In genomic region chr21:36606292-36606982, GRCh38 we compare ENCODE assay signal across 34 cellular contexts.
DNase-seq lines count a peak whose midpoint lies in the region; ATAC-seq and TF ChIP-seq lines count a peak whose summit lies in the region.
"Had no signal": no experiment of that assay in that cellular context is flagged by ENCODE, and none has a peak within 500 bp of the region (broad histone marks: within the 10 kb centered on the region; RNA-seq: fewer than 3 reads in every experiment).

No MANE protein-coding gene starts in this region.

- ATAC-seq in CD4-positive, alpha-beta T cell (ENCODE audit: poor library complexity): no peak
- no peak for ATAC-seq in HG02970 (IDR thresholded peaks at IDR 0.05; ENCODE audit: low FRiP score, unreplicated experiment)
- ATAC-seq: foreskin keratinocyte, heart right ventricle, mucosa of descending colon, natural killer cell, pancreas, PC-3 had no signal

- H3K27ac ChIP-seq in neuronal stem cell (replicated peaks; ENCODE audit: low read length): no peak overlapping the region
- no peak overlapping the region for H3K27ac ChIP-seq in CD4-positive, alpha-beta T cell (ENCODE audit: low read depth, low read length)
- H3K27ac ChIP-seq: foreskin keratinocyte, heart right ventricle, pancreas, thyroid gland had no signal

- no peaks in the 10 kb centered on the region for H3K36me3 ChIP-seq in Loucy (ENCODE audit: insufficient read depth, low read length)
- no peaks in the 10 kb centered on the region for H3K36me3 ChIP-seq in neuronal stem cell (replicated peaks in 1 of 2; ENCODE audit: control insufficient read depth in 2 of 2, insufficient read depth in 2 of 2, low read length in 2 of 2)
- H3K36me3 ChIP-seq: HAP-1, heart right ventricle, pancreas, thyroid gland had no signal

- H4K20me1 ChIP-seq in Loucy (ENCODE audit: insufficient read depth, low read length, poor library complexity, severe bottlenecking): no peaks in the 10 kb centered on the region

- no peak overlapping the region for H3K14ac ChIP-seq in neuronal stem cell (ENCODE audit: low read length)

- peaks cover 2% of the 10 kb centered on the region for H3K9me3 Mint-ChIP-seq in glutamatergic neuron (ENCODE audit: unreplicated experiment)
- peaks cover 5% of the 10 kb centered on the region for H3K9me3 Mint-ChIP-seq in CD4-positive, alpha-beta T cell
- H3K9me3 Mint-ChIP-seq: activated CD4-positive, alpha-beta memory T cell treated with anti-CD3 and anti-CD28 coated beads, Interleukin-2, amount 10 ng/mL, durations not matched to agents 7 days and 5 days; activated T-helper 1 cell treated with anti-CD3 and anti-CD28 coated beads, Interleukin-12 subunit alpha, Interleukin-12 subunit beta, Interleukin-2, Interleukin-4 antibody, amounts not matched to agents 30 ng/mL and 10 ng/mL and 1 ng/mL, durations not matched to agents 14 hours and 24 hours and 36 hours; natural killer cell had no signal

- no peak overlapping the region for H4K8ac ChIP-seq in neuronal stem cell (ENCODE audit: low read depth, low read length)

- H3K4me3 Mint-ChIP-seq in glutamatergic neuron (ENCODE audit: unreplicated experiment): no peak overlapping the region
- no peak overlapping the region for H3K4me3 Mint-ChIP-seq in CD4-positive, alpha-beta T cell
- H3K4me3 Mint-ChIP-seq: activated CD4-positive, alpha-beta memory T cell treated with anti-CD3 and anti-CD28 coated beads, Interleukin-2, amount 10 ng/mL, durations not matched to agents 7 days and 5 days; activated T-helper 1 cell treated with anti-CD3 and anti-CD28 coated beads, Interleukin-12 subunit alpha, Interleukin-12 subunit beta, Interleukin-2, Interleukin-4 antibody, amounts not matched to agents 30 ng/mL and 10 ng/mL and 1 ng/mL, durations not matched to agents 14 hours and 24 hours and 36 hours; IgD-negative memory B cell; natural killer cell; stimulated activated naive CD8-positive, alpha-beta T cell treated with anti-CD3 and anti-CD28 coated beads, Interleukin-15, Interleukin-2, amounts not matched to agents 100 ng/mL and 50 ng/mL, for 24 hours had no signal

- H3K27me3 Mint-ChIP-seq in glutamatergic neuron (ENCODE audit: unreplicated experiment): peaks cover 4% of the 10 kb centered on the region
- H3K27me3 Mint-ChIP-seq in CD4-positive, alpha-beta T cell: no peaks in the 10 kb centered on the region
- H3K27me3 Mint-ChIP-seq: stimulated activated naive CD8-positive, alpha-beta T cell treated with anti-CD3 and anti-CD28 coated beads, Interleukin-15, Interleukin-2, amounts not matched to agents 100 ng/mL and 50 ng/mL, for 24 hours had no signal

- H3F3A ChIP-seq in Loucy (ENCODE audit: low read depth): no peaks in the 10 kb centered on the region

- no CpG with 5 or more reads among the region's 19 CpGs for WGBS in neuronal stem cell (ENCODE audit: extremely low coverage in 2 of 2, insufficient read length in 2 of 2, insufficient replicate concordance in 1 of 2), 2 donors

- TF ChIP-seq CTCF in GM12864 (IDR thresholded peaks at IDR 0.05; ENCODE audit: low read depth, low read length, missing control alignments) (peak; percentile 7), Loucy (conservative IDR thresholded peaks at IDR 0.05; ENCODE audit: low read length) (peak; percentile 39; the same call in 1 of the 2 replicates), glutamatergic neuron (IDR thresholded peaks at IDR 0.05; ENCODE audit: partially characterized antibody, unreplicated experiment) (peak; percentile 35)
- TF ChIP-seq CTCF in CD4-positive, alpha-beta T cell (IDR thresholded peaks at IDR 0.05): no peak

- no peak overlapping the region for H4K91ac ChIP-seq in neuronal stem cell (ENCODE audit: low read depth, low read length, poor library complexity)

- no peaks in the 10 kb centered on the region for H3K79me2 ChIP-seq in Loucy (ENCODE audit: insufficient read depth, low read length)

- no peaks in the 10 kb centered on the region for H3K9me2 ChIP-seq in Loucy (replicated peaks; ENCODE audit: low read depth, low read length)
- H3K9me2 ChIP-seq: SK-N-SH had no signal

- no peak overlapping the region for H3K23ac ChIP-seq in neuronal stem cell (ENCODE audit: low read depth, low read length, poor library complexity)

- no peak for DNase-seq in GM12864 (ENCODE audit: low read depth)
- peak; percentile 31 for DNase-seq in glutamatergic neuron
- DNase-seq in neuronal stem cell (ENCODE audit: low spot score): no peak
- no peak for DNase-seq in CD4-positive, alpha-beta T cell
- no peak for DNase-seq in islet precursor cell
- no peak for DNase-seq in NCI-H524 treated with DMSO at 0.1 percent for 48 hours (lab: John Stamatoyannopoulos, UW)
- DNase-seq: activated CD4-positive, alpha-beta memory T cell treated with anti-CD3 and anti-CD28 coated beads, Interleukin-2, amount 10 ng/mL, durations not matched to agents 7 days and 5 days; activated CD8-positive, alpha-beta memory T cell treated with anti-CD3 and anti-CD28 coated beads, Interleukin-2, amount 50 U/mL, for 4 hours; activated naive CD4-positive, alpha-beta T cell treated with Interleukin-2 at 50 U/mL for 16 hours; central memory CD4-positive, alpha-beta T cell; DND-41; foreskin keratinocyte; GF-D8; heart right ventricle; kidney glomerular epithelial cell; mucosa of descending colon; natural killer cell; NCI-H1092; NCI-H187; NCI-H2171; NCI-H526; NK-92 treated with Interleukin-12 subunit alpha and Interleukin-12 subunit beta, amount 100 ng/mL, for 24 hours; pancreas; PC-3; SK-N-SH; stimulated activated CD4-positive, alpha-beta T cell treated with anti-CD3 and anti-CD28 coated beads, Interleukin-1b, Interleukin-23, amount 100 ng/mL, for 48 hours; T-helper 2 cell; thyroid gland had no signal

- H3K4ac ChIP-seq in neuronal stem cell (ENCODE audit: low read length): no peak overlapping the region

- H2BK12ac ChIP-seq in neuronal stem cell (ENCODE audit: low read length): no peak overlapping the region

- H2BK5ac ChIP-seq in neuronal stem cell (ENCODE audit: low read length): peak overlapping the region; percentile 26

- H3K4me2 ChIP-seq in Loucy (ENCODE audit: low read depth, low read length, poor library complexity, severe bottlenecking) (no peak overlapping the region), neuronal stem cell (ENCODE audit: insufficient read depth, low read length, poor library complexity, severe bottlenecking) (no peak overlapping the region)
- H3K4me2 ChIP-seq: SK-N-SH had no signal

- H3K4me3 ChIP-seq in GM12864 (ENCODE audit: low read depth, low read length) (no peak overlapping the region), Loucy (ENCODE audit: low read length, poor library complexity, severe bottlenecking) (no peak overlapping the region), neuronal stem cell (ENCODE audit: low read length in 2 of 2) (no peak overlapping the region)
- H3K4me3 ChIP-seq: HAP-1, heart right ventricle, mucosa of descending colon, pancreas, thyroid gland had no signal

- no peaks in the 10 kb centered on the region for H3K79me1 ChIP-seq in neuronal stem cell (ENCODE audit: low read depth, low read length)

- no peak overlapping the region for H3K27ac Mint-ChIP-seq in glutamatergic neuron (ENCODE audit: unreplicated experiment)
- no peak overlapping the region for H3K27ac Mint-ChIP-seq in CD4-positive, alpha-beta T cell
- H3K27ac Mint-ChIP-seq: activated CD4-positive, alpha-beta memory T cell treated with anti-CD3 and anti-CD28 coated beads, Interleukin-2, amount 10 ng/mL, durations not matched to agents 7 days and 5 days; activated T-helper 1 cell treated with anti-CD3 and anti-CD28 coated beads, Interleukin-12 subunit alpha, Interleukin-12 subunit beta, Interleukin-2, Interleukin-4 antibody, amounts not matched to agents 30 ng/mL and 10 ng/mL and 1 ng/mL, durations not matched to agents 14 hours and 24 hours and 36 hours; IgD-negative memory B cell; natural killer cell; stimulated activated naive CD8-positive, alpha-beta T cell treated with anti-CD3 and anti-CD28 coated beads, Interleukin-15, Interleukin-2, amounts not matched to agents 100 ng/mL and 50 ng/mL, for 24 hours had no signal

- CTCF ChIA-PET in CD4-positive, alpha-beta T cell (lab: Charles Lee): no interaction called here

- intact Hi-C loops in CD4-positive, alpha-beta T cell (cut with DNase I, micrococcal nuclease): no loop called here

- H3K36me3 Mint-ChIP-seq in glutamatergic neuron (ENCODE audit: unreplicated experiment): peaks cover 6% of the 10 kb centered on the region
- no peaks in the 10 kb centered on the region for H3K36me3 Mint-ChIP-seq in CD4-positive, alpha-beta T cell (ENCODE audit: low read depth)
- H3K36me3 Mint-ChIP-seq: natural killer cell had no signal

- H3K9ac ChIP-seq in Loucy (ENCODE audit: low read depth, low read length, poor library complexity, severe bottlenecking) (no peak overlapping the region), neuronal stem cell (ENCODE audit: low read depth, low read length, poor library complexity) (peak overlapping the region; percentile 38)
- H3K9ac ChIP-seq: SK-N-SH had no signal

- H2BK120ac ChIP-seq in neuronal stem cell (ENCODE audit: low read depth, low read length): no peak overlapping the region

- H3K18ac ChIP-seq in neuronal stem cell (ENCODE audit: low read length): peak overlapping the region; percentile 72

- H2AK5ac ChIP-seq in neuronal stem cell (ENCODE audit: low read depth, low read length): peak overlapping the region; percentile 2

- peak overlapping the region; percentile 7 for H2BK15ac ChIP-seq in neuronal stem cell (ENCODE audit: low read length)

- H3K27me3 ChIP-seq in Loucy (ENCODE audit: insufficient read depth, low read length, poor library complexity, severe bottlenecking) (no peaks in the 10 kb centered on the region), neuronal stem cell (ENCODE audit: control insufficient read depth in 3 of 3, insufficient read depth in 3 of 3, low read depth in 1 of 3, low read length in 3 of 3) (peaks cover 0 to 9% (median 0%) of the 10 kb centered on the region in 3 experiments)
- H3K27me3 ChIP-seq in CD4-positive, alpha-beta T cell (ENCODE audit: control insufficient read depth, insufficient read depth, low read length): no peaks in the 10 kb centered on the region
- H3K27me3 ChIP-seq: pancreas, thyroid gland had no signal

- POLR2A ChIA-PET in CD4-positive, alpha-beta T cell (lab: Charles Lee): no interaction called here

- H3K4me1 ChIP-seq in Loucy (ENCODE audit: insufficient read depth, low read length, poor library complexity, severe bottlenecking) (peaks cover 9% of the 10 kb centered on the region), neuronal stem cell (ENCODE audit: control insufficient read depth in 2 of 2, insufficient read depth in 1 of 2, low read depth in 1 of 2, low read length in 2 of 2) (peaks cover 0 to 8% of the 10 kb centered on the region in 2 donors)
- H3K4me1 ChIP-seq: foreskin keratinocyte, HAP-1, heart right ventricle, pancreas, thyroid gland had no signal

- H3K4me1 Mint-ChIP-seq in glutamatergic neuron (ENCODE audit: low read depth, unreplicated experiment): peaks cover 5% of the 10 kb centered on the region
- peaks cover 27% of the 10 kb centered on the region for H3K4me1 Mint-ChIP-seq in CD4-positive, alpha-beta T cell (ENCODE audit: low read depth)
- H3K4me1 Mint-ChIP-seq: activated CD4-positive, alpha-beta memory T cell treated with anti-CD3 and anti-CD28 coated beads, Interleukin-2, amount 10 ng/mL, durations not matched to agents 7 days and 5 days; IgD-negative memory B cell; natural killer cell had no signal

- no peaks in the 10 kb centered on the region for H3K9me3 ChIP-seq in Loucy (ENCODE audit: insufficient read depth, low read depth, low read length)
- peaks cover 0 to 3% of the 10 kb centered on the region in 2 donors for H3K9me3 ChIP-seq in neuronal stem cell (replicated peaks in 1 of 2; ENCODE audit: control insufficient read depth in 2 of 2, insufficient read depth in 1 of 2, low read depth in 1 of 2, low read length in 2 of 2)
- H3K9me3 ChIP-seq in CD4-positive, alpha-beta T cell (ENCODE audit: control insufficient read depth, low read length): no peaks in the 10 kb centered on the region
- H3K9me3 ChIP-seq: HAP-1, pancreas, SK-N-SH, thyroid gland had no signal

- no peak overlapping the region for H2AFZ ChIP-seq in Loucy (ENCODE audit: low read length)
- peak overlapping the region; percentile 66 for H2AFZ ChIP-seq in neuronal stem cell (ENCODE audit: low read length)
